15 cellular contexts compared by ENCODE assay signal in the genomic region with DNA sequence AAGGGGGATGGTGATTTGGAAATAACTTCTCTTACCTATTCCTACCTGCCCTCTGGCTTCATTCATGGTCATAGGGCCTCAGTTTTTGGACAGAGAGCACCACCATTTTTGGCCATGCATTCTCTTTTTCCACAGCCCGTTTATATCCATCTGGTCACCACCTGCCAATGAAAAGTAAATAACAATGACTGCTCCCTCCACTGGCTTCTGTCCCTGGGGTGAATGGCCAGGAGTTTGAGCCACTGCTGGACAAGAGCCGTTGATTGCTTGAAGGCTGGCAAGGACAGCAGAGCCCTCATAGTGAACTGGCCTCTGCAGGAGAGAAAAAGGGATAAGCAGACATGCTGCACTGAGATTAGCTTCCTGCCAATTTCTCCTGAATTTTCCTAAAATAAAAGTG.
DNase-seq lines count a peak whose midpoint lies in the region; ATAC-seq and TF ChIP-seq lines count a peak whose summit lies in the region.
"Had no signal": no experiment of that assay in that cellular context is flagged by ENCODE, and none has a peak within 500 bp of the region (broad histone marks: within the 10 kb centered on the region; RNA-seq: fewer than 3 reads in every experiment).

No MANE protein-coding gene starts in this region.

- no peaks in the 10 kb centered on the region for H3K36me3 ChIP-seq in Panc1 (ENCODE audit: control insufficient read depth, insufficient read depth, low read length)
- H3K36me3 ChIP-seq: BLaER1 had no signal

- no TSS peak for BruUV-seq in Panc1 (replicated peaks; lab: Mats Ljungman, UMichigan)

- intact Hi-C loops in Panc1 (cut with micrococcal nuclease; ENCODE audit: unreplicated experiment) (no loop called here), dorsolateral prefrontal cortex (cut with DNase I) (no loop called here)

- POLR2A ChIA-PET in Panc1 (lab: Charles Lee) = no interaction called here

- H3K27me3 ChIP-seq in Panc1 (ENCODE audit: control insufficient read depth, insufficient read depth, low read length) (no peaks in the 10 kb centered on the region), dorsolateral prefrontal cortex (no peaks in the 10 kb centered on the region)
- H3K27me3 ChIP-seq: BLaER1 had no signal

- H3K4me3 ChIP-seq in Panc1 (ENCODE audit: low read depth in 2 of 2, low read length in 2 of 2) (no peak overlapping the region), dorsolateral prefrontal cortex (no peak overlapping the region)
- H3K4me3 ChIP-seq: BLaER1 had no signal

- ATAC-seq in Panc1 = no peak
- no peak for ATAC-seq in GM21619 (IDR thresholded peaks at IDR 0.05; ENCODE audit: unreplicated experiment)

- DNase-seq in G401 (ENCODE audit: low spot score) (peak; percentile 85), Panc1 (ENCODE audit: low read depth, low spot score) (no peak), dorsolateral prefrontal cortex (peak in 1 of 10 donors; percentile 44), midbrain (lab: John Stamatoyannopoulos, UW) (peak; percentile 12), NCI-H2227 treated with DMSO at 0.1 percent for 48 hours (lab: John Stamatoyannopoulos, UW) (no peak), T-helper 1 cell (no peak)
- DNase-seq: DMS 273 treated with DMSO at 0.1 percent for 48 hours, HFFc6, NCI-H1930, NCI-H2171, NCI-H510A treated with DMSO at 0.1 percent for 48 hours had no signal

- CTCF ChIA-PET in Panc1 (lab: Charles Lee) = no interaction called here

- peaks cover 12% of the 10 kb centered on the region; the same call in 1 of the 2 replicates for H3K4me1 ChIP-seq in Panc1 (ENCODE audit: control insufficient read depth, insufficient read depth, low read length)
- H3K4me1 ChIP-seq: BLaER1 had no signal

- no peaks in the 10 kb centered on the region for H3K9me3 ChIP-seq in Panc1 (ENCODE audit: control insufficient read depth, insufficient read depth, low read depth, low read length)
- H3K9me3 ChIP-seq: BLaER1 had no signal

- peak overlapping the region; percentile 30; the same call in 1 of the 2 replicates for H3K27ac ChIP-seq in Panc1 (ENCODE audit: low read length)
- peak overlapping the region in 38 of 59 donors; percentile 0 to 73 (median 33) for H3K27ac ChIP-seq in dorsolateral prefrontal cortex
- H3K27ac ChIP-seq: BLaER1, KMS-11, RWPE1 had no signal

- in situ Hi-C loops in G401 (cut with HindIII; ENCODE audit: low sequenced_read_pairs) (no loop called here), Panc1 (cut with HindIII; ENCODE audit: low pct_unique_long_range_greater_than_20kb, low sequenced_read_pairs) (no loop called here)

- TF ChIP-seq CTCF in Panc1 (IDR thresholded peaks at IDR 0.05) = no peak
- TF ChIP-seq CTCF in dorsolateral prefrontal cortex (IDR thresholded peaks at IDR 0.05 in 54 of 56, conservative IDR thresholded peaks at IDR 0.05 in 2 of 56; ENCODE audit: low read depth in 1 of 56, partially characterized antibody in 56 of 56) = no peak

Comparison
In these comparisons a context has a peak if more than half of its experiments do, and no peak if none do; other contexts are left out.
1. DNase-seq: peak in G401 (single experiment) and midbrain (single experiment); none in Panc1 (single experiment), NCI-H2227 treated with DMSO at 0.1 percent for 48 hours (single experiment) and T-helper 1 cell (0 of 5).